ENCODE assay signal across 1 cellular context in the genomic region with DNA sequence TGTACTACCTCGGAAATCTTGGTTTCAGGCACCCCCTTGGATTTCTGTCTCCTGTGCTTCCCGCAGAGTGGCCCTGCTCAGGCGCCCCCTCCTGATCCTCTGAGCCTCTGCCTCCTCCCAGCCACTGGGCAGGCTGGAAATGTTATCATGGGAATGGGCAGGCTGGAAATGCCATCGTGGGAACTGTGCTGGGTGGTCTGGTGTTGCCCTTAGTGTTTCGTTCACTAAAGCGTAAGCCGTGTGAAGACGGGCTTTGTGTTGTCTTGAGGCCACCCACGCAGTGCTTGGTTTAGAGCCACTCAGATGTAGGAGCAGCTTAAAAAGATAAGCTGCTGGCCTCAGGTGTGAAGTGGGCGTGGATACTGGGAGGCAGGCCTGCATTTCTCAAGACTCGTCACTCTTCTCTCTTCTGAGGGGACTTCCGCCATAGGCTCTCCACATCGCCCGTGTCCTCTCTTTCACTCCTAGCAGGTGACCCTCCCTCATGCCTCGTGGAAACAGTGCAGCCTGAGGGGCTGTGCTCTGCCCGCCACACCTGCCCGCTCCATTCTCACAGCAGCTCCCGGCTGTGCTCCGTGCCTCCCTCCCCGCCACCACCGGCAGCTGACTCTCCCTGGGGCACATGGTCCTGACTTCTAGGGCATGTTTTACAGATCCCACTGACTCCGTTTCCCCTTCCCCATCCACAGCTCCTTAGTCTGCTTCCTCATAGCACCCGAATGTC.
TF ChIP-seq lines count a peak whose summit lies in the region.

No MANE protein-coding gene starts in this region.

TF ChIP-seq in HepG2, 621 proteins besides CTCF, POLR2A, EP300 and RAD21:
- TF ChIP-seq, protein P1, sequence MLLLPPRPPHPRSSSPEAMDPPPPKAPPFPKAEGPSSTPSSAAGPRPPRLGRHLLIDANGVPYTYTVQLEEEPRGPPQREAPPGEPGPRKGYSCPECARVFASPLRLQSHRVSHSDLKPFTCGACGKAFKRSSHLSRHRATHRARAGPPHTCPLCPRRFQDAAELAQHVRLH (CRISPR knock-in tag; IDR thresholded peaks at IDR 0.05; ENCODE audit: borderline replicate concordance, low read depth): no peak
- TF ChIP-seq ZNF556 (CRISPR knock-in tag; IDR thresholded peaks at IDR 0.05; ENCODE audit: borderline replicate concordance): no peak
- no peak for TF ChIP-seq ETV6 (CRISPR knock-in tag; conservative IDR thresholded peaks at IDR 0.05)
- TF ChIP-seq BRD4 (CRISPR knock-in tag; IDR thresholded peaks at IDR 0.05): no peak
- TF ChIP-seq ZNF619 (CRISPR knock-in tag; IDR thresholded peaks at IDR 0.05): no peak
- TF ChIP-seq CREM (IDR thresholded peaks at IDR 0.05): no peak
- TF ChIP-seq CREM (CRISPR knock-in tag; IDR thresholded peaks at IDR 0.05): no peak
- TF ChIP-seq, protein P2, sequence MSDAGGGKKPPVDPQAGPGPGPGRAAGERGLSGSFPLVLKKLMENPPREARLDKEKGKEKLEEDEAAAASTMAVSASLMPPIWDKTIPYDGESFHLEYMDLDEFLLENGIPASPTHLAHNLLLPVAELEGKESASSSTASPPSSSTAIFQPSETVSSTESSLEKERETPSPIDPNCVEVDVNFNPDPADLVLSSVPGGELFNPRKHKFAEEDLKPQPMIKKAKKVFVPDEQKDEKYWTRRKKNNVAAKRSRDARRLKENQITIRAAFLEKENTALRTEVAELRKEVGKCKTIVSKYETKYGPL (CRISPR knock-in tag; IDR thresholded peaks at IDR 0.05): no peak
- TF ChIP-seq MED13 (CRISPR knock-in tag; IDR thresholded peaks at IDR 0.05): no peak
- TF ChIP-seq RFXANK (CRISPR knock-in tag; IDR thresholded peaks at IDR 0.05): no peak
- no peak for TF ChIP-seq HHEX (CRISPR knock-in tag; IDR thresholded peaks at IDR 0.05)
- TF ChIP-seq, protein P3, sequence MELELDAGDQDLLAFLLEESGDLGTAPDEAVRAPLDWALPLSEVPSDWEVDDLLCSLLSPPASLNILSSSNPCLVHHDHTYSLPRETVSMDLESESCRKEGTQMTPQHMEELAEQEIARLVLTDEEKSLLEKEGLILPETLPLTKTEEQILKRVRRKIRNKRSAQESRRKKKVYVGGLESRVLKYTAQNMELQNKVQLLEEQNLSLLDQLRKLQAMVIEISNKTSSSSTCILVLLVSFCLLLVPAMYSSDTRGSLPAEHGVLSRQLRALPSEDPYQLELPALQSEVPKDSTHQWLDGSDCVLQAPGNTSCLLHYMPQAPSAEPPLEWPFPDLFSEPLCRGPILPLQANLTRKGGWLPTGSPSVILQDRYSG (CRISPR knock-in tag; IDR thresholded peaks at IDR 0.05): no peak
- TF ChIP-seq ZMYM3 (CRISPR knock-in tag; IDR thresholded peaks at IDR 0.05): no peak
- no peak for TF ChIP-seq IRF1 (CRISPR knock-in tag; IDR thresholded peaks at IDR 0.05; ENCODE audit: low read depth)
- TF ChIP-seq FOXO4 (CRISPR knock-in tag; conservative IDR thresholded peaks at IDR 0.05): no peak
- TF ChIP-seq ZNF563 (CRISPR knock-in tag; IDR thresholded peaks at IDR 0.05): no peak
- TF ChIP-seq ZNF781 (CRISPR knock-in tag; IDR thresholded peaks at IDR 0.05; ENCODE audit: borderline replicate concordance, not compliant biosample characterization): no peak
